22 cellular contexts compared by ENCODE assay signal in genomic region chr5:94266170-94266569, GRCh38.
DNase-seq lines count a peak whose midpoint lies in the region; ATAC-seq, FAIRE-seq and TF ChIP-seq lines count a peak whose summit lies in the region.
"Had no signal": no experiment of that assay in that cellular context is flagged by ENCODE, and none has a peak within 500 bp of the region (broad histone marks: within the 10 kb centered on the region; RNA-seq: fewer than 3 reads in every experiment).

No MANE protein-coding gene starts in this region.

- no peak for TF ChIP-seq RAD21 in H1 (IDR thresholded peaks at IDR 0.05 in 1 of 2, conservative IDR thresholded peaks at IDR 0.05 in 1 of 2; ENCODE audit: low read depth in 2 of 2, low read length in 2 of 2)

- no peak overlapping the region for H3K23ac ChIP-seq in H1 (ENCODE audit: insufficient read length)

- H2BK120ac ChIP-seq in H1 (replicated peaks; ENCODE audit: low read depth, low read length), result no peak overlapping the region

- no peak overlapping the region for H2BK15ac ChIP-seq in H1 (ENCODE audit: low read length)

- no peak overlapping the region for H2BK12ac ChIP-seq in H1 (ENCODE audit: low read depth, low read length)

- H3K36me3 ChIP-seq in HEK293 (ENCODE audit: control insufficient read depth in 2 of 2, insufficient read depth in 1 of 2, low read length in 2 of 2) (no peaks in the 10 kb centered on the region), H1 (ENCODE audit: control insufficient read depth in 2 of 4, insufficient read depth in 4 of 4, low read length in 3 of 4) (no peaks in the 10 kb centered on the region; a peak in 1 of 8 replicates), kidney (ENCODE audit: control insufficient read depth in 1 of 2, insufficient read depth in 2 of 2, low read length in 2 of 2) (no peaks in the 10 kb centered on the region)
- H3K36me3 ChIP-seq: BLaER1 treated with 17β-estradiol and CSF1 and Interleukin-3, amounts not matched to agents 10 nM and 100 nM; Peyer's patch; SJCRH30 had no signal

- TF ChIP-seq CTCF in HEK293 (tag by site-specific recombination; IDR thresholded peaks at IDR 0.05) (no peak), H1 (IDR thresholded peaks at IDR 0.05; ENCODE audit: control extremely low read depth in 1 of 3, insufficient read depth in 1 of 3, low read depth in 1 of 3, low read length in 3 of 3) (no peak), kidney (IDR thresholded peaks at IDR 0.05; ENCODE audit: borderline replicate concordance, extremely low read depth, insufficient read depth) (no peak)

- CTCF ChIA-PET in HEK293 (lab: Yijun Ruan, JAX) (no interaction called here), H1 (lab: Charles Lee; ENCODE audit: partially characterized antibody) (no interaction called here)

- POLR2A ChIA-PET in HEK293 (lab: Yijun Ruan, JAX) (no interaction called here), H1 (lab: Charles Lee; ENCODE audit: partially characterized antibody) (no interaction called here)

- no peak overlapping the region for H3K18ac ChIP-seq in H1 (ENCODE audit: extremely low read depth, low read length)

- H3K79me2 ChIP-seq in H1 (ENCODE audit: control insufficient read depth in 1 of 2, insufficient read depth in 2 of 2, low read length in 2 of 2), result peaks cover 0 to 81% of the 10 kb centered on the region in 2 experiments; a peak in 2 of 4 replicates

- no peak overlapping the region for H3K14ac ChIP-seq in H1 (ENCODE audit: insufficient read length)

- H2BK20ac ChIP-seq in H1 (ENCODE audit: low read length), result no peak overlapping the region

- FAIRE-seq in H1 (lab: Jason Lieb, UNC), result peak; percentile 7
- peak; percentile 27 for FAIRE-seq in kidney (lab: Jason Lieb, UNC)
- FAIRE-seq: H54 had no signal

- H3K27me3 ChIP-seq in H1 (replicated peaks in 1 of 4; ENCODE audit: control insufficient read depth in 3 of 4, extremely low read depth in 1 of 4, insufficient read depth in 3 of 4, low read length in 3 of 4), result no peaks in the 10 kb centered on the region
- H3K27me3 ChIP-seq: BLaER1 treated with 17β-estradiol and CSF1 and Interleukin-3, amounts not matched to agents 10 nM and 100 nM; Peyer's patch; SJCRH30 had no signal

- H3K9ac ChIP-seq in H1 (replicated peaks in 1 of 4; ENCODE audit: extremely low read depth in 1 of 4, low read depth in 3 of 4, low read length in 3 of 4), result no peak overlapping the region
- H3K9ac ChIP-seq in kidney (ENCODE audit: low read length in 2 of 2), result no peak overlapping the region
- H3K9ac ChIP-seq: BLaER1 treated with 17β-estradiol and CSF1 and Interleukin-3, amounts not matched to agents 10 nM and 100 nM; KMS-11 had no signal

- TF ChIP-seq EP300 in H1 (IDR thresholded peaks at IDR 0.05; ENCODE audit: borderline replicate concordance in 1 of 2, low read depth in 2 of 2, low read length in 2 of 2), result no peak

- no peaks in the 10 kb centered on the region for H3K23me2 ChIP-seq in H1 (ENCODE audit: low read depth, low read length)

- H2AFZ ChIP-seq in H1 (ENCODE audit: low read length), result no peak overlapping the region

- intact Hi-C loops in kidney (cut with DNase I), result no loop called here

- H3K27ac ChIP-seq in HEK293 (ENCODE audit: extremely low read depth, low read depth, low read length) (no peak overlapping the region), H1 (ENCODE audit: low read depth, low read length) (no peak overlapping the region), kidney (ENCODE audit: low read depth in 2 of 2, low read length in 2 of 2) (no peak overlapping the region)
- H3K27ac ChIP-seq: BLaER1 treated with 17β-estradiol and CSF1 and Interleukin-3, amounts not matched to agents 10 nM and 100 nM; HL-60; KMS-11; Peyer's patch; SJCRH30 had no signal

- H3K9me3 ChIP-seq in HEK293 (ENCODE audit: control insufficient read depth, insufficient read depth, low read depth, low read length), result no peaks in the 10 kb centered on the region
- H3K9me3 ChIP-seq in H1 (ENCODE audit: insufficient read depth in 2 of 2, low read depth in 1 of 2, low read length in 1 of 2), result no peaks in the 10 kb centered on the region; a peak in 1 of 4 replicates
- H3K9me3 ChIP-seq in kidney (ENCODE audit: control insufficient read depth in 1 of 2, low read length in 2 of 2), result peaks cover 0 to 6% of the 10 kb centered on the region in 2 donors
- H3K9me3 ChIP-seq: Peyer's patch, SJCRH30 had no signal

- H4K91ac ChIP-seq in H1 (replicated peaks; ENCODE audit: insufficient read length, low read length), result no peak overlapping the region

- peak; percentile 19 for DNase-seq in EL
- DNase-seq in H1 (ENCODE audit: low read depth in 1 of 2, low spot score in 2 of 2), result no peak
- DNase-seq in kidney, result no peak
- DNase-seq in SIG-M5 treated with dmso at 0.1 percent for 504 hours (lab: John Stamatoyannopoulos, UW; ENCODE audit: unreplicated experiment), result no peak
- DNase-seq in OCI-M2 (lab: John Stamatoyannopoulos, UW; ENCODE audit: unreplicated experiment), result no peak
- DNase-seq: Caco-2; CD4-positive, alpha-beta memory T cell; DND-41; HFFc6; NCI-H1105; NCI-H146; NCI-H226; NCI-H510A treated with DMSO at 0.1 percent for 48 hours; NCI-H748 treated with DMSO at 0.1 percent for 48 hours; Peyer's patch; SJCRH30 had no signal

- H4K20me1 ChIP-seq in H1 (replicated peaks in 1 of 2; ENCODE audit: control insufficient read depth in 1 of 2, insufficient read depth in 2 of 2, low read length in 2 of 2), result peaks cover 1 to 2% of the 10 kb centered on the region in 2 experiments
- H4K20me1 ChIP-seq: BLaER1 treated with 17β-estradiol and CSF1 and Interleukin-3, amounts not matched to agents 10 nM and 100 nM had no signal

- H4K5ac ChIP-seq in H1 (ENCODE audit: insufficient read length, low read depth, low read length), result no peak overlapping the region

- no peak overlapping the region for H3K56ac ChIP-seq in H1 (replicated peaks; ENCODE audit: insufficient read length, low read depth, low read length)

- TF ChIP-seq POLR2A in H1 (IDR thresholded peaks at IDR 0.05; ENCODE audit: control extremely low read depth in 1 of 2, low read depth in 2 of 2, low read length in 2 of 2), result no peak

- H3K4me3 ChIP-seq in HEK293 (ENCODE audit: low read depth, low read length) (no peak overlapping the region), H1 (ENCODE audit: extremely low read depth in 1 of 4, insufficient read depth in 2 of 4, low read depth in 3 of 4, low read length in 4 of 4) (no peak overlapping the region), kidney (ENCODE audit: low read length in 2 of 2) (no peak overlapping the region)
- H3K4me3 ChIP-seq: BLaER1 treated with 17β-estradiol and CSF1 and Interleukin-3, amounts not matched to agents 10 nM and 100 nM; Peyer's patch; SJCRH30 had no signal

- no peaks in the 10 kb centered on the region for H3K4me1 ChIP-seq in HEK293 (ENCODE audit: control insufficient read depth, insufficient read depth, low read length)
- no peaks in the 10 kb centered on the region for H3K4me1 ChIP-seq in H1 (replicated peaks in 1 of 4; ENCODE audit: control insufficient read depth in 3 of 4, insufficient read depth in 4 of 4, low read length in 3 of 4)
- no peaks in the 10 kb centered on the region for H3K4me1 ChIP-seq in kidney (ENCODE audit: control insufficient read depth in 1 of 2, insufficient read depth in 1 of 2, low read depth in 1 of 2, low read length in 2 of 2)
- H3K4me1 ChIP-seq: Caco-2, Peyer's patch, SJCRH30 had no signal

- H4K8ac ChIP-seq in H1 (ENCODE audit: extremely low read depth, insufficient read depth, low read length), result no peak overlapping the region

- H2BK5ac ChIP-seq in H1 (ENCODE audit: low read depth, low read length), result no peak overlapping the region

- H3K79me1 ChIP-seq in H1 (ENCODE audit: low read depth, low read length), result no peaks in the 10 kb centered on the region; the same call in 1 of the 2 replicates

- H3K4me2 ChIP-seq in H1 (ENCODE audit: insufficient read depth in 1 of 2, low read depth in 2 of 2, low read length in 2 of 2), result no peak overlapping the region
- H3K4me2 ChIP-seq: BLaER1 treated with 17β-estradiol and CSF1 and Interleukin-3, amounts not matched to agents 10 nM and 100 nM; KMS-11 had no signal

- no peak for ATAC-seq in HG03460 (IDR thresholded peaks at IDR 0.05; ENCODE audit: unreplicated experiment)

- H3K4ac ChIP-seq in H1 (replicated peaks; ENCODE audit: insufficient read length, low read depth, low read length), result no peak overlapping the region

- no peak overlapping the region for H2AK5ac ChIP-seq in H1 (ENCODE audit: low read depth, low read length)

TF ChIP-seq in HEK293, 187 proteins besides CTCF, POLR2A, EP300 and RAD21:
- TF ChIP-seq, protein P1, sequence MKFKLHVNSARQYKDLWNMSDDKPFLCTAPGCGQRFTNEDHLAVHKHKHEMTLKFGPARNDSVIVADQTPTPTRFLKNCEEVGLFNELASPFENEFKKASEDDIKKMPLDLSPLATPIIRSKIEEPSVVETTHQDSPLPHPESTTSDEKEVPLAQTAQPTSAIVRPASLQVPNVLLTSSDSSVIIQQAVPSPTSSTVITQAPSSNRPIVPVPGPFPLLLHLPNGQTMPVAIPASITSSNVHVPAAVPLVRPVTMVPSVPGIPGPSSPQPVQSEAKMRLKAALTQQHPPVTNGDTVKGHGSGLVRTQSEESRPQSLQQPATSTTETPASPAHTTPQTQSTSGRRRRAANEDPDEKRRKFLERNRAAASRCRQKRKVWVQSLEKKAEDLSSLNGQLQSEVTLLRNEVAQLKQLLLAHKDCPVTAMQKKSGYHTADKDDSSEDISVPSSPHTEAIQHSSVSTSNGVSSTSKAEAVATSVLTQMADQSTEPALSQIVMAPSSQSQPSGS (tag by site-specific recombination; IDR thresholded peaks at IDR 0.05; ENCODE audit: low read depth), result 0 out of 2 replicates have a peak, but pooled peaks have one; percentile 59
- no peak for TF ChIP-seq ZNF501 (tag by site-specific recombination; IDR thresholded peaks at IDR 0.05)

TF ChIP-seq in H1, 55 proteins besides CTCF, POLR2A, EP300 and RAD21:
- TF ChIP-seq NANOG (IDR thresholded peaks at IDR 0.05; ENCODE audit: insufficient read depth, low read depth, low read length, poor library complexity, severe bottlenecking), result no peak
- no peak for TF ChIP-seq CTBP2 (IDR thresholded peaks at IDR 0.05; ENCODE audit: borderline replicate concordance, insufficient read depth, insufficient read length, low read length)
- no peak for TF ChIP-seq CREB1 (IDR thresholded peaks at IDR 0.05)
- TF ChIP-seq SRF (IDR thresholded peaks at IDR 0.05; ENCODE audit: low read depth, low read length), result no peak
- TF ChIP-seq BCL11A (IDR thresholded peaks at IDR 0.05; ENCODE audit: low read depth in 2 of 2, low read length in 2 of 2), result no peak
- TF ChIP-seq TEAD4 (IDR thresholded peaks at IDR 0.05; ENCODE audit: low read depth, low read length), result no peak
- TF ChIP-seq MAFK (IDR thresholded peaks at IDR 0.05; ENCODE audit: low read depth, low read length), result no peak
- TF ChIP-seq PHF8 (conservative IDR thresholded peaks at IDR 0.05; ENCODE audit: low read depth, low read length), result no peak
